Comparison of ENCODE assay signal across 15 cellular contexts in the genomic region with DNA sequence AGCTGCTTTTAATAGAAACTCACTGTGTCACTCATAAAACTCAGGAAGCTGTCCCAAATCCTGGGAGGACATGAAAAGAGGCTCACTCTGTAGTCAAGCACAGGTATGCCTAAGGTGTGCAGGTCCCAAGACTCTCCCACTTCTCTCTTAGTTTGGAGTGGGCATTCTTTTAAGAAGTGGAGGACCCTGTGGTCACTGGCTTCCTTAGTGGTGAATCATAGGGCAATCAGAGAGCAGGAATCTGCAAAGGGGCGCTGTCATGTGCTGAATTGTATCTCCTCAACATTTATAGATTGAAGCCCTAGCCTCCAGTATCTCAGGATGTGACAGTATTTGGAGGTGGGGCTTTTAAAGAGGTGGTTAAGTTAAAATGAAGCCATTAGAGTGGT. TPM values are rescaled to one million over a fixed set of nuclear protein-coding genes. Genes with fewer than 3 reads are reported as not detected.
A peak's percentile ranks its signal among the peaks of the same experiment; 100 is the strongest.
DNase-seq lines count a peak whose midpoint lies in the region; ATAC-seq, FAIRE-seq and TF ChIP-seq lines count a peak whose summit lies in the region.
"Had no signal": no experiment of that assay in that cellular context is flagged by ENCODE, and none has a peak within 500 bp of the region (broad histone marks: within the 10 kb centered on the region; RNA-seq: fewer than 3 reads in every experiment).

No MANE protein-coding gene starts in this region.

- FAIRE-seq in A549 (lab: Jason Lieb, UNC): no peak

- ATAC-seq in A549 (peak in 1 of 2 experiments; percentile 42; a peak in 3 of 6 replicates), GM23338 (no peak)
- peak; percentile 39 for ATAC-seq in activated CD8-positive, alpha-beta T cell treated with anti-CD3 and anti-CD28 coated beads, Interleukin-2, amount 10 ng/mL, durations not matched to agents 7 days and 5 days

- no peak for DNase-seq in A549 (ENCODE audit: low read depth in 1 of 2, low spot score in 1 of 2)
- no peak for DNase-seq in GM23338 (ENCODE audit: low spot score)
- DNase-seq in activated CD8-positive, alpha-beta T cell treated with anti-CD3 and anti-CD28 coated beads, Interleukin-2, amount 10 ng/mL, durations not matched to agents 7 days and 5 days: no peak
- peak; percentile 51 to 70 for DNase-seq in foreskin fibroblast
- DNase-seq in stimulated activated CD4-positive, alpha-beta T cell treated with anti-CD3 and anti-CD28 coated beads, Interleukin-15, amount 100 ng/mL, for 24 hours: no peak
- no peak for DNase-seq in type B pancreatic cell (ENCODE audit: extremely low spot score, unreplicated experiment)
- DNase-seq in NK-92 treated with Interleukin-12 subunit alpha and Interleukin-12 subunit beta, amount 100 ng/mL, for 24 hours (lab: John Stamatoyannopoulos, UW): no peak
- no peak for DNase-seq in AG08396 (ENCODE audit: low spot score)
- DNase-seq: activated CD4-positive, CD25-positive, alpha-beta regulatory T cell treated with anti-CD3 and anti-CD28 coated beads, Interleukin-2, amount 50 U/mL, for 72 hours; KBM-7; NCI-H2029; stimulated activated CD4-positive, alpha-beta T cell treated with anti-CD3 and anti-CD28 coated beads, Interleukin-4, amount 100 ng/mL, for 4 hours had no signal

- H3K4me3 Mint-ChIP-seq in GM23338: no peak overlapping the region
- no peak overlapping the region for H3K4me3 Mint-ChIP-seq in activated CD8-positive, alpha-beta T cell treated with anti-CD3 and anti-CD28 coated beads, Interleukin-2, amount 10 ng/mL, durations not matched to agents 7 days and 5 days
- H3K4me3 Mint-ChIP-seq in type B pancreatic cell: no peak overlapping the region
- H3K4me3 Mint-ChIP-seq: CD14-positive monocyte had no signal

- H3K27me3 ChIP-seq in GM23338 (ENCODE audit: insufficient read depth): no peaks in the 10 kb centered on the region

- no peak for TF ChIP-seq EP300 in A549 (IDR thresholded peaks at IDR 0.05)

- POLR2A ChIA-PET in A549 (lab: Yijun Ruan, JAX): no interaction called here
- POLR2A ChIA-PET in activated CD8-positive, alpha-beta T cell treated with anti-CD3 and anti-CD28 coated beads, Interleukin-2, amount 10 ng/mL, durations not matched to agents 7 days and 5 days (lab: Charles Lee): interaction anchor here (2.0 kb wide), 1 partner anchor 9 kb away, joined by 5 read pairs; no protein-coding TSS in a partner anchor

- peaks cover 5% of the 10 kb centered on the region; the same call in 1 of the 2 replicates for H3K9me2 ChIP-seq in GM23338 (ENCODE audit: insufficient read depth)

- no peak for TF ChIP-seq RAD21 in A549 (conservative IDR thresholded peaks at IDR 0.05 in 1 of 2, IDR thresholded peaks at IDR 0.05 in 1 of 2)

- TF ChIP-seq CTCF in A549 (IDR thresholded peaks at IDR 0.05) (no peak), GM23338 (conservative IDR thresholded peaks at IDR 0.05; ENCODE audit: low read depth in 2 of 2) (no peak), foreskin fibroblast (IDR thresholded peaks at IDR 0.05; ENCODE audit: low read depth, low read length) (no peak), type B pancreatic cell (conservative IDR thresholded peaks at IDR 0.05) (no peak)

- no peaks in the 10 kb centered on the region for H3K79me2 ChIP-seq in GM23338 (replicated peaks; ENCODE audit: insufficient read depth)

- H3K27me3 Mint-ChIP-seq in GM23338 (ENCODE audit: insufficient read depth, low read depth, poor library complexity) (peaks cover 3% of the 10 kb centered on the region), type B pancreatic cell (no peaks in the 10 kb centered on the region)
- no peaks in the 10 kb centered on the region for H3K27me3 Mint-ChIP-seq in activated CD8-positive, alpha-beta T cell treated with anti-CD3 and anti-CD28 coated beads, Interleukin-2, amount 10 ng/mL, durations not matched to agents 7 days and 5 days (ENCODE audit: low read depth)

- TF ChIP-seq POLR2A in A549 (IDR thresholded peaks at IDR 0.05; ENCODE audit: low read length): no peak

- no peaks in the 10 kb centered on the region for H4K20me1 ChIP-seq in GM23338 (replicated peaks; ENCODE audit: insufficient read depth)

- no peak overlapping the region for H3K27ac Mint-ChIP-seq in GM23338
- peak overlapping the region; percentile 71 for H3K27ac Mint-ChIP-seq in activated CD8-positive, alpha-beta T cell treated with anti-CD3 and anti-CD28 coated beads, Interleukin-2, amount 10 ng/mL, durations not matched to agents 7 days and 5 days
- no peak overlapping the region for H3K27ac Mint-ChIP-seq in type B pancreatic cell
- H3K27ac Mint-ChIP-seq: activated T-helper 2 cell treated with anti-CD3 and anti-CD28 coated beads, Interferon-gamma antibody, Interleukin-2, Interleukin-4, amounts not matched to agents 10 μg/mL and 5 μg/mL and 100 μg/mL, durations not matched to agents 14 hours and 24 hours and 36 hours; CD14-positive monocyte had no signal

- 62% methylated on average over 1 of the region's 1 CpG for WGBS in A549 (ENCODE audit: missing lambda C conversion rate)

- peaks cover 19% of the 10 kb centered on the region for H3K9me3 Mint-ChIP-seq in GM23338
- no peaks in the 10 kb centered on the region for H3K9me3 Mint-ChIP-seq in activated CD8-positive, alpha-beta T cell treated with anti-CD3 and anti-CD28 coated beads, Interleukin-2, amount 10 ng/mL, durations not matched to agents 7 days and 5 days (ENCODE audit: insufficient read depth)
- no peaks in the 10 kb centered on the region for H3K9me3 Mint-ChIP-seq in type B pancreatic cell

- H3K4me1 ChIP-seq in A549 (peaks cover 37% of the 10 kb centered on the region), GM23338 (ENCODE audit: insufficient read depth) (peaks cover 9% of the 10 kb centered on the region; the same call in 1 of the 2 replicates)

- H3K36me3 Mint-ChIP-seq in GM23338 (ENCODE audit: low read depth): peaks cover 7% of the 10 kb centered on the region; the same call in 1 of the 3 replicates
- peaks cover 11% of the 10 kb centered on the region for H3K36me3 Mint-ChIP-seq in activated CD8-positive, alpha-beta T cell treated with anti-CD3 and anti-CD28 coated beads, Interleukin-2, amount 10 ng/mL, durations not matched to agents 7 days and 5 days (ENCODE audit: low read depth)
- H3K36me3 Mint-ChIP-seq in type B pancreatic cell: no peaks in the 10 kb centered on the region
- H3K36me3 Mint-ChIP-seq: CD14-positive monocyte had no signal

- H3K27ac ChIP-seq in A549 (peak overlapping the region; percentile 37 to 81), GM23338 (ENCODE audit: low read depth) (no peak overlapping the region)
- H3K27ac ChIP-seq: SK-N-MC had no signal

- no peak overlapping the region for H3K4me2 ChIP-seq in A549
- H3K4me2 ChIP-seq in GM23338: no peak overlapping the region

- H3K4me3 ChIP-seq in A549 (no peak overlapping the region), GM23338 (no peak overlapping the region), foreskin fibroblast (ENCODE audit: low read depth in 1 of 2, low read length in 2 of 2) (no peak overlapping the region)
- H3K4me3 ChIP-seq: SK-N-MC had no signal

- H3F3A ChIP-seq in GM23338 (replicated peaks; ENCODE audit: low read depth): no peaks in the 10 kb centered on the region

- 0 out of 2 replicates have a peak overlapping the region, but pooled peaks have one; percentile 18 for H2AFZ ChIP-seq in GM23338

- CTCF ChIA-PET in A549 (lab: Yijun Ruan, JAX): interaction anchor here (1.3 to 18.2 kb wide), 3 partner anchors 12 to 139 kb away, joined by 5 to 217 read pairs (median 18); no protein-coding TSS in a partner anchor
- CTCF ChIA-PET in activated CD8-positive, alpha-beta T cell treated with anti-CD3 and anti-CD28 coated beads, Interleukin-2, amount 10 ng/mL, durations not matched to agents 7 days and 5 days (lab: Charles Lee): interaction anchor here (1.1 to 2.0 kb wide), 3 partner anchors 9 to 134 kb away, joined by 3 to 11 read pairs (median 10); no protein-coding TSS in a partner anchor

- H3K9me3 ChIP-seq in A549: peaks cover 32% of the 10 kb centered on the region

- peaks cover 10% of the 10 kb centered on the region for H3K4me1 Mint-ChIP-seq in GM23338
- peaks cover 16% of the 10 kb centered on the region for H3K4me1 Mint-ChIP-seq in activated CD8-positive, alpha-beta T cell treated with anti-CD3 and anti-CD28 coated beads, Interleukin-2, amount 10 ng/mL, durations not matched to agents 7 days and 5 days (ENCODE audit: low read depth)
- H3K4me1 Mint-ChIP-seq in type B pancreatic cell (ENCODE audit: unreplicated experiment): peaks cover 2% of the 10 kb centered on the region

- H3K36me3 ChIP-seq in GM23338 (ENCODE audit: insufficient read depth): no peaks in the 10 kb centered on the region

TF ChIP-seq in A549, 52 proteins besides CTCF, POLR2A, EP300 and RAD21:
- TF ChIP-seq EHMT2 (IDR thresholded peaks at IDR 0.05; ENCODE audit: low read depth) (no peak), MAX (IDR thresholded peaks at IDR 0.05) (0 out of 2 replicates have a peak, but pooled peaks have one; percentile 23)

TF ChIP-seq in GM23338, 12 proteins besides CTCF, POLR2A, EP300 and RAD21 (continues in another document):
- no peak for TF ChIP-seq ZNF114 (CRISPR knock-in tag; IDR thresholded peaks at IDR 0.05)
- TF ChIP-seq, protein P1, sequence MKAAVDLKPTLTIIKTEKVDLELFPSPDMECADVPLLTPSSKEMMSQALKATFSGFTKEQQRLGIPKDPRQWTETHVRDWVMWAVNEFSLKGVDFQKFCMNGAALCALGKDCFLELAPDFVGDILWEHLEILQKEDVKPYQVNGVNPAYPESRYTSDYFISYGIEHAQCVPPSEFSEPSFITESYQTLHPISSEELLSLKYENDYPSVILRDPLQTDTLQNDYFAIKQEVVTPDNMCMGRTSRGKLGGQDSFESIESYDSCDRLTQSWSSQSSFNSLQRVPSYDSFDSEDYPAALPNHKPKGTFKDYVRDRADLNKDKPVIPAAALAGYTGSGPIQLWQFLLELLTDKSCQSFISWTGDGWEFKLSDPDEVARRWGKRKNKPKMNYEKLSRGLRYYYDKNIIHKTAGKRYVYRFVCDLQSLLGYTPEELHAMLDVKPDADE (IDR thresholded peaks at IDR 0.05): no peak
- TF ChIP-seq JUNB (IDR thresholded peaks at IDR 0.05; ENCODE audit: unreplicated experiment): no peak
- TF ChIP-seq CREB1 (CRISPR knock-in tag; IDR thresholded peaks at IDR 0.05; ENCODE audit: low read depth): no peak
- TF ChIP-seq POLR2AphosphoS5 (IDR thresholded peaks at IDR 0.05; ENCODE audit: low read depth): no peak
- TF ChIP-seq EZH2phosphoT487 (IDR thresholded peaks at IDR 0.05; ENCODE audit: unreplicated experiment): no peak

RNA-seq across cellular contexts. Expression of gene ZBTB38, which starts 47.2 kb away (rescaled TPM):
- polyA plus RNA-seq in A549 (2011; rRNA removed) (110 and 141 TPM in 2 replicates), A549 (2017; fragmentation: RNase III; extraction: RNeasy Plus Mini Kit Qiagen cat#74134 plus additional on column Dnase treatment) (70.5 to 80.7 TPM (median 72.0 TPM) in 3 replicates), GM23338 (2016; fragmentation: Nextera tagmentation; extraction: Ambion mirVana) (5.9 and 8.7 TPM in 2 replicates)
- polyA plus RNA-seq in A549 (2012; cell fraction: cytosol; rRNA removed): 17.2 and 20.9 TPM in 2 replicates
- 16.5 and 23.0 TPM in 2 replicates for polyA plus RNA-seq in A549 (2012; cell fraction: nucleus; rRNA removed)
- polyA minus RNA-seq in A549 (2011; rRNA and poly(A)+ RNA removed): 205 and 220 TPM in 2 replicates
- 11.5 and 12.4 TPM in 2 replicates for total RNA-seq in GM23338 (2014; rRNA removed; shearing (Covaris generic))
- total RNA-seq in activated CD8-positive, alpha-beta T cell treated with anti-CD3 and anti-CD28 coated beads, Interleukin-2, amount 10 ng/mL, durations not matched to agents 7 days and 5 days: 10 to 100 TPM; 27.8 to 29.6 TPM
- total RNA-seq in type B pancreatic cell (ENCODE audit: low replicate concordance): 29.4 and 35.4 TPM in 2 replicates

Comparison
In these comparisons a context has a peak if more than half of its experiments do, and no peak if none do; other contexts are left out.
1. DNase-seq: peak in foreskin fibroblast (2 of 2); none in A549 (0 of 2), GM23338 (single experiment), activated CD8-positive, alpha-beta T cell treated with anti-CD3 and anti-CD28 coated beads, Interleukin-2, amount 10 ng/mL, durations not matched to agents 7 days and 5 days (single experiment), stimulated activated CD4-positive, alpha-beta T cell treated with anti-CD3 and anti-CD28 coated beads, Interleukin-15, amount 100 ng/mL, for 24 hours (single experiment), type B pancreatic cell (single experiment), NK-92 treated with Interleukin-12 subunit alpha and Interleukin-12 subunit beta, amount 100 ng/mL, for 24 hours (single experiment) and AG08396 (single experiment).